14 cellular contexts compared by ENCODE assay signal in the genomic region with DNA sequence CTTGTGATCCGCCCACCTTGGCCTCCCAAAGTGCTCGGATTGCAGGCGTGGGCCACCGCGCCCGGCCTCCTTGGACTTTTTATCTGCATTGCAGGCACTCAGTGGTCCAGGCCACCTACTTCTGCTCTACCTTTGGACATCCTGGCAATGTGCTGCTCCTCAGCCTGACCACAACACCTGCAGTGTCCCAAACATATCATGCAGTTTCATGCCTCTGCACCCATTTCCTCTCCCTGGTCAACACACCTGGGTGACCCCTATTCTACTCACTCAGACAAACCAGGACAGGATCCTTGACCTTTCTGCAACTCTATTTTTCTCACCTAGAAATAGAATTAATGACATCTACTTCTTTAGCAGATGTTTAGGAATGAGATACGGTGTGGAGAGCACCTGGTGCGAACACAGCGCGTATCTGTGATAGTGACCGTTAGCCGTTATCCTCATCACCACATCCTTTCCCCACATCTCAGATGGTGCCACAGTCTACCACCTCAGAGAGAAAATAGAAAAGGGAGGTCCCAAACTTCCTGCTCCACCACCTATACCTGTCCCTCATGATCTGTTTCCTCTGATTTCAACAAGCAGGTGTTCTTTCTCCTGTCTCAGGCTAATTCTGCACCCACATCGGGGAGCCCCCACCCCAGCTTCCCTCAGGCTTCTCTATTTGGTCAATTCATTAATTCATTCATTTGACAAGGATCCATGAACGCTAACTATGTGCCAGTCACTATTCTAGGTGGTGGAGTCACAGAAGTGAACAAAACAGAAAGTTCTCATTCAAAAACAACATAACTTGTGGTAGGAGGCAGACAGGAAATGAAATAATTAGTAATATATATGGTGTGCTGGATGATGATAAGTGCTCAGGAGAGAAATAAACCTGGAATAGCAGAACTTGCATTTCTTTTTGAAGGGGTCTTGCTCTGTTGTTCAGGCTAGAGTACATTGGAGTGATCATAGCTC. TPM values are rescaled to one million over a fixed set of nuclear protein-coding genes. Genes with fewer than 3 reads are reported as not detected.
DNase-seq lines count a peak whose midpoint lies in the region; ATAC-seq and TF ChIP-seq lines count a peak whose summit lies in the region.
"Had no signal": no experiment of that assay in that cellular context is flagged by ENCODE, and none has a peak within 500 bp of the region (broad histone marks: within the 10 kb centered on the region; RNA-seq: fewer than 3 reads in every experiment).

No MANE protein-coding gene starts in this region.

- TF ChIP-seq CTCF in KMS-11 (conservative IDR thresholded peaks at IDR 0.05; ENCODE audit: low read depth, low read length) (no peak), Calu3 (IDR thresholded peaks at IDR 0.05; ENCODE audit: unreplicated experiment) (no peak), GM13977 (IDR thresholded peaks at IDR 0.05; ENCODE audit: extremely low read depth, insufficient read depth, missing control alignments) (no peak), HFFc6 (IDR thresholded peaks at IDR 0.05) (no peak)

- H2AFZ ChIP-seq in KMS-11 (ENCODE audit: low read depth) = no peak overlapping the region

- H3K4me1 ChIP-seq in KMS-11 (ENCODE audit: low read depth, poor library complexity, severe bottlenecking) (peaks cover 92% of the 10 kb centered on the region), mucosa of rectum (ENCODE audit: control insufficient read depth in 2 of 2, insufficient read depth in 2 of 2, low read length in 2 of 2) (peaks cover 8 to 9% of the 10 kb centered on the region in 2 donors)

- H3K36me3 Mint-ChIP-seq in Calu3 (ENCODE audit: insufficient read depth, unreplicated experiment) (no peaks in the 10 kb centered on the region), HFFc6 (ENCODE audit: low read depth) (no peaks in the 10 kb centered on the region)

- ATAC-seq in activated CD4-positive, CD25-positive, alpha-beta regulatory T cell treated with anti-CD3 and anti-CD28 coated beads, Interleukin-2, amount 50 U/mL, for 24 hours = peak; percentile 63
- peak; percentile 48 for ATAC-seq in GM21576 (IDR thresholded peaks at IDR 0.05; ENCODE audit: unreplicated experiment)

- H3K27ac Mint-ChIP-seq in Calu3 (ENCODE audit: unreplicated experiment) (no peak overlapping the region), HFFc6 (no peak overlapping the region)

- H3K36me3 ChIP-seq in KMS-11 (ENCODE audit: insufficient read depth) (no peaks in the 10 kb centered on the region), mucosa of rectum (ENCODE audit: control insufficient read depth in 2 of 2, insufficient read depth in 2 of 2, low read length in 2 of 2) (no peaks in the 10 kb centered on the region)
- H3K36me3 ChIP-seq: tibial nerve had no signal

- no peak overlapping the region for H3K4me3 ChIP-seq in KMS-11 (IDR thresholded peaks at IDR 0.05; ENCODE audit: insufficient read depth, low read depth, low read length)
- H3K4me3 ChIP-seq in mucosa of rectum (ENCODE audit: low read length in 2 of 2) = no peak overlapping the region
- H3K4me3 ChIP-seq: tibial nerve had no signal

- CTCF ChIA-PET in Calu3 (lab: Charles Lee) = interaction anchor here (0.6 kb wide), 1 partner anchor 20 kb away, joined by 3 read pairs; no protein-coding TSS in a partner anchor

- H3K27me3 ChIP-seq in KMS-11 (ENCODE audit: insufficient read depth, low read depth) (no peaks in the 10 kb centered on the region), mucosa of rectum (ENCODE audit: control insufficient read depth in 2 of 2, insufficient read depth in 2 of 2, low read length in 2 of 2) (no peaks in the 10 kb centered on the region)
- H3K27me3 ChIP-seq: tibial nerve had no signal

- BruUV-seq in Calu3 (replicated peaks; lab: Mats Ljungman, UMichigan) = no TSS peak

- no peak for DNase-seq in activated CD4-positive, CD25-positive, alpha-beta regulatory T cell (lab: John Stamatoyannopoulos, UW)
- no peak for DNase-seq in Calu3
- no peak for DNase-seq in GM13977 (ENCODE audit: low spot score)
- no peak for DNase-seq in HFFc6
- DNase-seq: 8988T; effector CD4-positive, alpha-beta T cell; NCI-H1930; SHP77; stimulated activated CD4-positive, alpha-beta T cell treated with anti-CD3 and anti-CD28 coated beads, Interleukin-1b, Interleukin-23, amount 100 ng/mL, for 48 hours had no signal

- no peaks in the 10 kb centered on the region for H3K9me3 ChIP-seq in mucosa of rectum (ENCODE audit: control insufficient read depth in 2 of 2, low read length in 2 of 2)
- H3K9me3 ChIP-seq: tibial nerve had no signal

- H3K4me3 Mint-ChIP-seq in Calu3 (ENCODE audit: low read depth, unreplicated experiment) (no peak overlapping the region), HFFc6 (no peak overlapping the region)

- peak overlapping the region; percentile 97 for H3K4me2 ChIP-seq in KMS-11

- H3K9me3 Mint-ChIP-seq in Calu3 (ENCODE audit: low read depth, unreplicated experiment) (no peaks in the 10 kb centered on the region), HFFc6 (no peaks in the 10 kb centered on the region)

- H3K9ac ChIP-seq in KMS-11 = peak overlapping the region; percentile 13; the same call in 1 of the 2 replicates
- H3K9ac ChIP-seq in mucosa of rectum (ENCODE audit: low read depth in 1 of 2, low read length in 2 of 2) = no peak overlapping the region

- H3K27ac ChIP-seq in KMS-11 (peak overlapping the region; percentile 72), mucosa of rectum (ENCODE audit: low read depth in 2 of 2, low read length in 2 of 2) (peak overlapping the region; percentile 44 to 70)
- H3K27ac ChIP-seq: tibial nerve had no signal

- 0 out of 2 replicates have a peak, but pooled peaks cover 2% of the 10 kb centered on the region for H3K79me2 ChIP-seq in KMS-11 (ENCODE audit: insufficient read depth, low read depth)

- H3K27me3 Mint-ChIP-seq in Calu3 (ENCODE audit: unreplicated experiment) = no peaks in the 10 kb centered on the region
- H3K27me3 Mint-ChIP-seq in HFFc6 (ENCODE audit: insufficient read depth) = no peaks in the 10 kb centered on the region

- in situ Hi-C loops in GM13977 (cut with MboI; ENCODE audit: low pct_unique_long_range_greater_than_20kb, low sequenced_read_pairs, unreplicated experiment) = no loop called here

- intact Hi-C loops in Calu3 (cut with micrococcal nuclease; ENCODE audit: unreplicated experiment) = no loop called here

- H3K4me1 Mint-ChIP-seq in Calu3 (ENCODE audit: low read depth, unreplicated experiment) (no peaks in the 10 kb centered on the region), HFFc6 (ENCODE audit: low read depth) (peaks cover 15% of the 10 kb centered on the region)

- H4K20me1 ChIP-seq in KMS-11 (ENCODE audit: insufficient read depth) = no peaks in the 10 kb centered on the region

RNA-seq across cellular contexts. Expression of gene BTN3A2, which starts 4.3 kb away (rescaled TPM):
- total RNA-seq in Calu3 (2022) = 28.2 and 36.3 TPM in 2 replicates
- total RNA-seq in HFFc6 (2021; fragmentation: NEBNext Ultra II Directional; extraction: Animal tissue kit (Norgen Biotek cat#: 25700)) = 10 to 100 TPM; 16.4 to 27.5 (median 24.9) TPM

RNA-seq across cellular contexts. Expression of gene BTN2A2, which starts 22.2 kb away (rescaled TPM):
- total RNA-seq in Calu3 (2022) = 16.9 and 17.6 TPM in 2 replicates
- total RNA-seq in HFFc6 (2021; fragmentation: NEBNext Ultra II Directional; extraction: Animal tissue kit (Norgen Biotek cat#: 25700)) = 10 to 100 TPM in 4 of 6 experiments, 1 to 10 TPM in 2; 9.1 to 11.9 (median 10.5) TPM

RNA-seq across cellular contexts. Expression of gene BTN3A1, which starts 41.3 kb away (rescaled TPM):
- total RNA-seq in Calu3 (2022) = 29.0 and 40.5 TPM in 2 replicates
- 10 to 100 TPM; 10.3 to 16.2 (median 13.8) TPM for total RNA-seq in HFFc6 (2021; fragmentation: NEBNext Ultra II Directional; extraction: Animal tissue kit (Norgen Biotek cat#: 25700))
